8 cellular contexts compared by ENCODE assay signal in genomic region chr18:50268022-50268747, GRCh38. TPM values are rescaled to one million over a fixed set of nuclear protein-coding genes. Genes with fewer than 3 reads are reported as not detected.
DNase-seq lines count a peak whose midpoint lies in the region; ATAC-seq and TF ChIP-seq lines count a peak whose summit lies in the region.

No MANE protein-coding gene starts in this region.

- H3K27me3 ChIP-seq in layer of hippocampus (ENCODE audit: control insufficient read depth, insufficient read depth, low read length): no peaks in the 10 kb centered on the region

- H3K4me3 ChIP-seq in AG04449 (ENCODE audit: low read depth, low read length): peak overlapping the region; percentile 46

- H3K9me3 Mint-ChIP-seq in WTC11 (no peaks in the 10 kb centered on the region), chondrocyte (ENCODE audit: low read depth) (no peaks in the 10 kb centered on the region)

- H3K27me3 Mint-ChIP-seq in WTC11 (ENCODE audit: low read depth): peaks cover 11% of the 10 kb centered on the region
- peaks cover 1% of the 10 kb centered on the region for H3K27me3 Mint-ChIP-seq in chondrocyte (ENCODE audit: low read depth)

- H3K4me3 Mint-ChIP-seq in WTC11 (peak overlapping the region; percentile 89), chondrocyte (ENCODE audit: unreplicated experiment) (no peak overlapping the region)

- POLR2A ChIA-PET in AG04449 (lab: Yijun Ruan, JAX) (interaction anchor here (0.8 kb wide), 1 partner anchor 13 kb away, joined by 5 read pairs; the partner anchor contains the start of gene MBD1), WTC11 (lab: Charles Lee) (interaction anchor here (0.6 kb wide), 1 partner anchor 13 kb away, joined by 3 read pairs; the partner anchor contains the start of gene MBD1)

- H3K36me3 Mint-ChIP-seq in WTC11 (peaks cover 23% of the 10 kb centered on the region), chondrocyte (ENCODE audit: low read depth) (peaks cover 32% of the 10 kb centered on the region)

- peak overlapping the region; percentile 54 for H3K27ac ChIP-seq in layer of hippocampus (ENCODE audit: low read depth, low read length)

- peak; percentile 74 for TF ChIP-seq CTCF in AG04449 (IDR thresholded peaks at IDR 0.05; ENCODE audit: insufficient read depth, low read length, missing control alignments)
- peak; percentile 72 for TF ChIP-seq CTCF in WTC11 (IDR thresholded peaks at IDR 0.05)
- peak; percentile 65 for TF ChIP-seq CTCF in chondrocyte (IDR thresholded peaks at IDR 0.05)

- H3K27ac Mint-ChIP-seq in WTC11 (no peak overlapping the region), chondrocyte (ENCODE audit: unreplicated experiment) (no peak overlapping the region)

- H3K4me1 Mint-ChIP-seq in WTC11: peaks cover 16% of the 10 kb centered on the region
- peaks cover 16% of the 10 kb centered on the region for H3K4me1 Mint-ChIP-seq in chondrocyte (ENCODE audit: low read depth)

- ATAC-seq in GM18870 (IDR thresholded peaks at IDR 0.05; ENCODE audit: unreplicated experiment): peak; percentile 66
- peak; percentile 62 for ATAC-seq in HG03097 (IDR thresholded peaks at IDR 0.05; ENCODE audit: low FRiP score, unreplicated experiment)
- ATAC-seq in WTC11: peak; percentile 93

- CTCF ChIA-PET in AG04449 (lab: Yijun Ruan, JAX) (interaction anchor here (1.0 to 4.1 kb wide), 6 partner anchors 10 to 757 kb away, joined by 3 to 29 read pairs (median 4); no protein-coding TSS in a partner anchor), WTC11 (lab: Charles Lee) (interaction anchor here (0.6 to 1.4 kb wide), 16 partner anchors 13 to 173 kb away, joined by 3 to 12 read pairs (median 4); partner anchors contain the start of gene MBD1)

- DNase-seq in AG04449 (ENCODE audit: low read depth, low spot score) (no peak), WTC11 (ENCODE audit: low spot score) (peak; percentile 95), chondrocyte (ENCODE audit: low spot score) (no peak), SHP77 treated with DMSO at 0.1 percent for 48 hours (lab: John Stamatoyannopoulos, UW) (no peak)
- peak; percentile 71 to 78 for DNase-seq in stimulated activated CD4-positive, alpha-beta T cell treated with anti-CD3 and anti-CD28 coated beads, Interleukin-2, amount 100 ng/mL, for 48 hours

TF ChIP-seq in WTC11, 78 proteins besides CTCF, POLR2A, EP300 and RAD21 (continues in another document):
- TF ChIP-seq SP1 (CRISPR knock-in tag; conservative IDR thresholded peaks at IDR 0.05) (peak; percentile 67), ERG (CRISPR knock-in tag; IDR thresholded peaks at IDR 0.05) (peak; percentile 80; the same call in 1 of the 2 replicates), TEAD1 (CRISPR knock-in tag; IDR thresholded peaks at IDR 0.05) (0 out of 2 replicates have a peak, but pooled peaks have one; percentile 18), PRRX2 (CRISPR knock-in tag; IDR thresholded peaks at IDR 0.05) (peak; percentile 38; the same call in 1 of the 2 replicates), E2F1 (CRISPR knock-in tag; IDR thresholded peaks at IDR 0.05) (0 out of 2 replicates have a peak, but pooled peaks have one; percentile 66), ATF6 (CRISPR knock-in tag; IDR thresholded peaks at IDR 0.05) (no peak), ZNF423 (CRISPR knock-in tag; IDR thresholded peaks at IDR 0.05) (peak; percentile 84), GABPB1 (CRISPR knock-in tag; IDR thresholded peaks at IDR 0.05) (no peak), RELA (CRISPR knock-in tag; IDR thresholded peaks at IDR 0.05; ENCODE audit: borderline replicate concordance) (no peak), ZNF671 (CRISPR knock-in tag; IDR thresholded peaks at IDR 0.05) (no peak), ZMAT4 (CRISPR knock-in tag; IDR thresholded peaks at IDR 0.05) (no peak), ZBTB21 (CRISPR knock-in tag; IDR thresholded peaks at IDR 0.05; ENCODE audit: borderline replicate concordance) (no peak)
- TF ChIP-seq, protein P1, sequence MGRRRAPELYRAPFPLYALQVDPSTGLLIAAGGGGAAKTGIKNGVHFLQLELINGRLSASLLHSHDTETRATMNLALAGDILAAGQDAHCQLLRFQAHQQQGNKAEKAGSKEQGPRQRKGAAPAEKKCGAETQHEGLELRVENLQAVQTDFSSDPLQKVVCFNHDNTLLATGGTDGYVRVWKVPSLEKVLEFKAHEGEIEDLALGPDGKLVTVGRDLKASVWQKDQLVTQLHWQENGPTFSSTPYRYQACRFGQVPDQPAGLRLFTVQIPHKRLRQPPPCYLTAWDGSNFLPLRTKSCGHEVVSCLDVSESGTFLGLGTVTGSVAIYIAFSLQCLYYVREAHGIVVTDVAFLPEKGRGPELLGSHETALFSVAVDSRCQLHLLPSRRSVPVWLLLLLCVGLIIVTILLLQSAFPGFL (CRISPR knock-in tag; IDR thresholded peaks at IDR 0.05; ENCODE audit: borderline replicate concordance): no peak
- TF ChIP-seq, protein P2, sequence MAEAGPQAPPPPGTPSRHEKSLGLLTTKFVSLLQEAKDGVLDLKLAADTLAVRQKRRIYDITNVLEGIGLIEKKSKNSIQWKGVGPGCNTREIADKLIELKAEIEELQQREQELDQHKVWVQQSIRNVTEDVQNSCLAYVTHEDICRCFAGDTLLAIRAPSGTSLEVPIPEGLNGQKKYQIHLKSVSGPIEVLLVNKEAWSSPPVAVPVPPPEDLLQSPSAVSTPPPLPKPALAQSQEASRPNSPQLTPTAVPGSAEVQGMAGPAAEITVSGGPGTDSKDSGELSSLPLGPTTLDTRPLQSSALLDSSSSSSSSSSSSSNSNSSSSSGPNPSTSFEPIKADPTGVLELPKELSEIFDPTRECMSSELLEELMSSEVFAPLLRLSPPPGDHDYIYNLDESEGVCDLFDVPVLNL (CRISPR knock-in tag; IDR thresholded peaks at IDR 0.05; ENCODE audit: borderline replicate concordance, low read depth): no peak
- TF ChIP-seq, protein P3, sequence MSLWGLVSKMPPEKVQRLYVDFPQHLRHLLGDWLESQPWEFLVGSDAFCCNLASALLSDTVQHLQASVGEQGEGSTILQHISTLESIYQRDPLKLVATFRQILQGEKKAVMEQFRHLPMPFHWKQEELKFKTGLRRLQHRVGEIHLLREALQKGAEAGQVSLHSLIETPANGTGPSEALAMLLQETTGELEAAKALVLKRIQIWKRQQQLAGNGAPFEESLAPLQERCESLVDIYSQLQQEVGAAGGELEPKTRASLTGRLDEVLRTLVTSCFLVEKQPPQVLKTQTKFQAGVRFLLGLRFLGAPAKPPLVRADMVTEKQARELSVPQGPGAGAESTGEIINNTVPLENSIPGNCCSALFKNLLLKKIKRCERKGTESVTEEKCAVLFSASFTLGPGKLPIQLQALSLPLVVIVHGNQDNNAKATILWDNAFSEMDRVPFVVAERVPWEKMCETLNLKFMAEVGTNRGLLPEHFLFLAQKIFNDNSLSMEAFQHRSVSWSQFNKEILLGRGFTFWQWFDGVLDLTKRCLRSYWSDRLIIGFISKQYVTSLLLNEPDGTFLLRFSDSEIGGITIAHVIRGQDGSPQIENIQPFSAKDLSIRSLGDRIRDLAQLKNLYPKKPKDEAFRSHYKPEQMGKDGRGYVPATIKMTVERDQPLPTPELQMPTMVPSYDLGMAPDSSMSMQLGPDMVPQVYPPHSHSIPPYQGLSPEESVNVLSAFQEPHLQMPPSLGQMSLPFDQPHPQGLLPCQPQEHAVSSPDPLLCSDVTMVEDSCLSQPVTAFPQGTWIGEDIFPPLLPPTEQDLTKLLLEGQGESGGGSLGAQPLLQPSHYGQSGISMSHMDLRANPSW (CRISPR knock-in tag; conservative IDR thresholded peaks at IDR 0.05; ENCODE audit: low read depth): no peak

RNA-seq across cellular contexts. Expression of gene CFAP53, which starts 1.9 kb away (rescaled TPM):
- 0.26 to 0.27 TPM (median 0.27 TPM) in 3 replicates for total RNA-seq in WTC11 (2021)
- 0.17 to 0.26 TPM in 2 of 3 replicates, not detected in the other for total RNA-seq in chondrocyte

RNA-seq across cellular contexts. Expression of gene MBD1, which starts 13.1 kb away (rescaled TPM):
- total RNA-seq in WTC11 (2021) (47.6 to 53.4 TPM (median 48.4 TPM) in 3 replicates), chondrocyte (60.3 to 68.4 TPM (median 62.0 TPM) in 3 replicates)

RNA-seq across cellular contexts. Expression of gene CXXC1, which starts 19.3 kb away (rescaled TPM):
- 88.7 to 94.5 TPM (median 94.0 TPM) in 3 replicates for total RNA-seq in WTC11 (2021)
- total RNA-seq in chondrocyte: 47.6 to 60.3 TPM (median 59.2 TPM) in 3 replicates

Comparison
In these comparisons a context has a peak if more than half of its experiments do, and no peak if none do; other contexts are left out.
1. DNase-seq: peak in WTC11 (single experiment) and stimulated activated CD4-positive, alpha-beta T cell treated with anti-CD3 and anti-CD28 coated beads, Interleukin-2, amount 100 ng/mL, for 48 hours (2 of 2); none in AG04449 (single experiment), chondrocyte (single experiment) and SHP77 treated with DMSO at 0.1 percent for 48 hours (single experiment).
2. Peak in every context shown above with its lines, with median percentiles within 50 percentile points of each other: CTCF ChIP-seq and ATAC-seq.